Comparison of ENCODE assay signal across 10 cellular contexts in the genomic region with DNA sequence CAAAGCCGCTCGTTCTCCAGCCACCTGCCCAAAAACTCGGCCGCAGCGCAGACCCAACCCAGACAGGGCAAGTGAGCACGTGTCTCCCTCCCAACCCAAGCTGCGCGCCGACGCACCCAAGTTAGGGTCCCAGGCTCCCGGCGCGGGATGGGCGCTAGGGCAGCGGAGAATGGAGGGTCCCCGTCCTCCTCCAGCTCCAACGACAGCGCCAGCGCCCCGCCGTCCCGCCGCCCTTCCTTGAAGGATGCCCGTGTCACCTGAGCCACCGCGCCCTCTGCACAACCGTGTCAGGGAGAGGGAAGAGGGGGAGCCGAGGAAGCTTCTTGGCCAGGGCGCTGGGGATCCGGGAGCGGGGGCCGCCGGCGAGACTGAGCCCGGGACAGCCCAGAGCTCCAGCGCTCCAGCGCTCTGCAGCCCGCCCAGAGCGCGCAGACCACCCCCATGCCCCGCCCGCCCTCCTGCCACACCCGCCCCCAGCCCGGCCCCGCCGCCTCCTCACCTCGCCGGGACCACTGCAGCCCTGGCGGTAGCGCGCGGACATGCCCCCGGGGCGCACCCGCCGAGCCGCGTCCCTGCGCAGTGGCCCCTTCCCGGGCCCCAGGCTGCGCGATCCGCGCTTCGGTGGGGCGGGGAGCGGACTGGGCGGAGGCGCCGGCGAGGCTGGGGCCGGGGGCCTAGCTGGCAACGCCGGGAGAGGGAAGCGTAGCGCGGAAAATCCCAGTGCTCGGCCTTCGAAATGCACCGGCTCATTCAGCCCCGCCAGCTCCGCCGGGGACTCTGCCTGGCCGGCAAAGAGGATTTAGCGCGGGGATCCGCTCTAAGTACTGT. TPM values are rescaled to one million over a fixed set of nuclear protein-coding genes. Genes with fewer than 3 reads are reported as not detected.
DNase-seq lines count a peak whose midpoint lies in the region; ATAC-seq and TF ChIP-seq lines count a peak whose summit lies in the region.
"Had no signal": no experiment of that assay in that cellular context is flagged by ENCODE, and none has a peak within 500 bp of the region (broad histone marks: within the 10 kb centered on the region; RNA-seq: fewer than 3 reads in every experiment).

A gene with protein sequence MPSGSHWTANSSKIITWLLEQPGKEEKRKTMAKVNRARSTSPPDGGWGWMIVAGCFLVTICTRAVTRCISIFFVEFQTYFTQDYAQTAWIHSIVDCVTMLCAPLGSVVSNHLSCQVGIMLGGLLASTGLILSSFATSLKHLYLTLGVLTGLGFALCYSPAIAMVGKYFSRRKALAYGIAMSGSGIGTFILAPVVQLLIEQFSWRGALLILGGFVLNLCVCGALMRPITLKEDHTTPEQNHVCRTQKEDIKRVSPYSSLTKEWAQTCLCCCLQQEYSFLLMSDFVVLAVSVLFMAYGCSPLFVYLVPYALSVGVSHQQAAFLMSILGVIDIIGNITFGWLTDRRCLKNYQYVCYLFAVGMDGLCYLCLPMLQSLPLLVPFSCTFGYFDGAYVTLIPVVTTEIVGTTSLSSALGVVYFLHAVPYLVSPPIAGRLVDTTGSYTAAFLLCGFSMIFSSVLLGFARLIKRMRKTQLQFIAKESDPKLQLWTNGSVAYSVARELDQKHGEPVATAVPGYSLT (minus strand): TSS at position 410 of the 828 bp plus-strand sequence. CDS start 73,016 bp downstream, outside the sequence.

- no peaks in the 10 kb centered on the region for H3K9me3 Mint-ChIP-seq in activated CD4-positive, alpha-beta T cell treated with anti-CD3 and anti-CD28 coated beads, Interleukin-2, amount 10 ng/mL, durations not matched to agents 24 days and 14 days
- no peaks in the 10 kb centered on the region for H3K9me3 Mint-ChIP-seq in activated CD4-positive, alpha-beta T cell treated with anti-CD3 and anti-CD28 coated beads, Interleukin-2, amount 10 ng/mL, durations not matched to agents 7 days and 5 days
- H3K9me3 Mint-ChIP-seq: IgD-negative memory B cell had no signal

- H3K27ac Mint-ChIP-seq in activated CD4-positive, alpha-beta T cell treated with anti-CD3 and anti-CD28 coated beads, Interleukin-2, amount 10 ng/mL, durations not matched to agents 24 days and 14 days = no peak within 1 kb of the TSS
- no peak within 1 kb of the TSS for H3K27ac Mint-ChIP-seq in activated CD4-positive, alpha-beta T cell treated with anti-CD3 and anti-CD28 coated beads, Interleukin-2, amount 10 ng/mL, durations not matched to agents 7 days and 5 days
- H3K27ac Mint-ChIP-seq: IgD-negative memory B cell had no signal

- H3K9me3 ChIP-seq in liver (ENCODE audit: control insufficient read depth in 4 of 4, low read length in 3 of 4) = no peaks in the 10 kb centered on the region
- no peaks in the 10 kb centered on the region for H3K9me3 ChIP-seq in tibial artery

- H3K4me1 ChIP-seq in liver (ENCODE audit: control insufficient read depth in 4 of 4, insufficient read depth in 4 of 4, low read length in 3 of 4) (peaks cover 6 to 11% (median 10%) of the 10 kb centered on the region in 4 donors), tibial artery (peaks cover 4 to 15% (median 11%) of the 10 kb centered on the region in 4 donors)

- H3K4me1 Mint-ChIP-seq in activated CD4-positive, alpha-beta T cell treated with anti-CD3 and anti-CD28 coated beads, Interleukin-2, amount 10 ng/mL, durations not matched to agents 24 days and 14 days = peaks cover 6% of the 10 kb centered on the region
- H3K4me1 Mint-ChIP-seq in activated CD4-positive, alpha-beta T cell treated with anti-CD3 and anti-CD28 coated beads, Interleukin-2, amount 10 ng/mL, durations not matched to agents 7 days and 5 days = peaks cover 14% of the 10 kb centered on the region

- CTCF ChIA-PET in activated CD4-positive, alpha-beta T cell treated with anti-CD3 and anti-CD28 coated beads, Interleukin-2, amount 10 ng/mL, durations not matched to agents 7 days and 5 days (lab: Charles Lee) = interaction anchor here (0.6 to 1.6 kb wide), 3 partner anchors 8 to 76 kb away, joined by 3 to 4 read pairs (median 3); no protein-coding TSS in a partner anchor

- H3K4me3 ChIP-seq in choroid plexus epithelial cell (ENCODE audit: low read depth, low read length) = peak within 1 kb of the TSS; percentile 85
- peak within 1 kb of the TSS; percentile 45 to 60 (median 46) for H3K4me3 ChIP-seq in liver (ENCODE audit: low read depth in 1 of 3, low read length in 3 of 3)
- H3K4me3 ChIP-seq in tibial artery = peak within 1 kb of the TSS; percentile 40 to 55

- intact Hi-C loops in activated CD4-positive, alpha-beta T cell treated with anti-CD3 and anti-CD28 coated beads, Interleukin-2, amount 10 ng/mL, durations not matched to agents 24 days and 14 days (cut with micrococcal nuclease) = no loop called here
- intact Hi-C loops in tibial artery (cut with DNase I; ENCODE audit: low total_unique reads) = no loop called here

- no peak for TF ChIP-seq CTCF in choroid plexus epithelial cell (conservative IDR thresholded peaks at IDR 0.05; ENCODE audit: low read depth, low read length)
- TF ChIP-seq CTCF in liver (IDR thresholded peaks at IDR 0.05; ENCODE audit: low read depth, low read length, missing input control) = no peak
- no peak for TF ChIP-seq CTCF in tibial artery (IDR thresholded peaks at IDR 0.05)

- 3% methylated on average over 87 of the region's 87 CpGs for WGBS in liver

- no peak for DNase-seq in activated CD4-positive, alpha-beta T cell treated with anti-CD3 and anti-CD28 coated beads, Interleukin-2, amount 10 ng/mL, durations not matched to agents 24 days and 14 days
- no peak for DNase-seq in activated CD4-positive, alpha-beta T cell treated with anti-CD3 and anti-CD28 coated beads, Interleukin-2, amount 10 ng/mL, durations not matched to agents 7 days and 5 days
- peak; percentile 63 for DNase-seq in choroid plexus epithelial cell (ENCODE audit: low read depth)
- no peak for DNase-seq in tibial artery
- no peak for DNase-seq in activated CD8-positive, alpha-beta memory T cell treated with anti-CD3 and anti-CD28 coated beads for 24 hours
- DNase-seq in SKM-1 (lab: John Stamatoyannopoulos, UW; ENCODE audit: unreplicated experiment) = no peak
- DNase-seq: CD4-positive, CD25-positive, alpha-beta regulatory T cell had no signal

- H3K36me3 ChIP-seq in liver (ENCODE audit: control insufficient read depth in 4 of 4, insufficient read depth in 3 of 4, low read depth in 1 of 4, low read length in 3 of 4) (no peaks in the 10 kb centered on the region), tibial artery (no peaks in the 10 kb centered on the region)

- peak within 1 kb of the TSS; percentile 15 for H3K4me3 Mint-ChIP-seq in activated CD4-positive, alpha-beta T cell treated with anti-CD3 and anti-CD28 coated beads, Interleukin-2, amount 10 ng/mL, durations not matched to agents 24 days and 14 days
- no peak within 1 kb of the TSS for H3K4me3 Mint-ChIP-seq in activated CD4-positive, alpha-beta T cell treated with anti-CD3 and anti-CD28 coated beads, Interleukin-2, amount 10 ng/mL, durations not matched to agents 7 days and 5 days

- H3K27me3 Mint-ChIP-seq in activated CD4-positive, alpha-beta T cell treated with anti-CD3 and anti-CD28 coated beads, Interleukin-2, amount 10 ng/mL, durations not matched to agents 24 days and 14 days = peaks cover 68% of the 10 kb centered on the region
- H3K27me3 Mint-ChIP-seq in activated CD4-positive, alpha-beta T cell treated with anti-CD3 and anti-CD28 coated beads, Interleukin-2, amount 10 ng/mL, durations not matched to agents 7 days and 5 days = peaks cover 75% of the 10 kb centered on the region

- H3K27me3 ChIP-seq in liver (ENCODE audit: control insufficient read depth in 4 of 4, insufficient read depth in 4 of 4, low read length in 3 of 4) (no peaks in the 10 kb centered on the region), tibial artery (peaks cover 0 to 55% of the 10 kb centered on the region in 2 donors)

- no peak within 1 kb of the TSS for H3K9ac ChIP-seq in liver (ENCODE audit: low read depth in 1 of 2, low read length in 2 of 2)

- POLR2A ChIA-PET in activated CD4-positive, alpha-beta T cell treated with anti-CD3 and anti-CD28 coated beads, Interleukin-2, amount 10 ng/mL, durations not matched to agents 7 days and 5 days (lab: Charles Lee) = no interaction called here

- no peaks in the 10 kb centered on the region for H3K36me3 Mint-ChIP-seq in activated CD4-positive, alpha-beta T cell treated with anti-CD3 and anti-CD28 coated beads, Interleukin-2, amount 10 ng/mL, durations not matched to agents 24 days and 14 days (ENCODE audit: low read depth)
- no peaks in the 10 kb centered on the region for H3K36me3 Mint-ChIP-seq in activated CD4-positive, alpha-beta T cell treated with anti-CD3 and anti-CD28 coated beads, Interleukin-2, amount 10 ng/mL, durations not matched to agents 7 days and 5 days (ENCODE audit: low read depth)
- H3K36me3 Mint-ChIP-seq: CD4-positive, CD25-positive, alpha-beta regulatory T cell; IgD-negative memory B cell had no signal

- TF ChIP-seq RAD21 in liver (IDR thresholded peaks at IDR 0.05) = no peak

- H3K27ac ChIP-seq in liver (ENCODE audit: low read depth in 1 of 2, low read length in 2 of 2) (no peak within 1 kb of the TSS), tibial artery (no peak within 1 kb of the TSS)

- no peak for ATAC-seq in GM21447 (IDR thresholded peaks at IDR 0.05; ENCODE audit: unreplicated experiment)

RNA-seq across cellular contexts. Expression of the gene that starts here (rescaled TPM):
- not detected in 2 replicates for total RNA-seq in activated CD4-positive, alpha-beta T cell treated with anti-CD3 and anti-CD28 coated beads, Interleukin-2, amount 10 ng/mL, durations not matched to agents 24 days and 14 days
- not detected for total RNA-seq in activated CD4-positive, alpha-beta T cell treated with anti-CD3 and anti-CD28 coated beads, Interleukin-2, amount 10 ng/mL, durations not matched to agents 7 days and 5 days
- 10 to 100 TPM in 1 of 2 donors, 1 to 10 TPM in 1; 1.5 to 10.7 TPM for total RNA-seq in liver
- under 1 TPM; 0.03 to 0.38 TPM for polyA plus RNA-seq in liver
- total RNA-seq: CD4-positive, CD25-positive, alpha-beta regulatory T cell had no signal
- polyA plus RNA-seq: CD4-positive, CD25-positive, alpha-beta regulatory T cell; IgD-negative memory B cell had no signal
